ENCODE assay signal across 8 cellular contexts in genomic region chr4:139606600-139607301, GRCh38. TPM values are rescaled to one million over a fixed set of nuclear protein-coding genes. Genes with fewer than 3 reads are reported as not detected.
DNase-seq lines count a peak whose midpoint lies in the region; ATAC-seq, FAIRE-seq and TF ChIP-seq lines count a peak whose summit lies in the region.

No MANE protein-coding gene starts in this region.

- no peak overlapping the region for H3K9ac ChIP-seq in keratinocyte (ENCODE audit: control insufficient read depth, extremely low read depth, insufficient read depth, low read length)

- POLR2A ChIA-PET in HEK293T (lab: Yijun Ruan, JAX): interaction anchor here (1.1 to 2.5 kb wide), 9 partner anchors 10 to 50 kb away, joined by 3 to 12 read pairs (median 5); partner anchors contain the start of gene SETD7

- H3K9me1 ChIP-seq in keratinocyte (ENCODE audit: control insufficient read depth, extremely low read depth, insufficient read depth, low read length): no peaks in the 10 kb centered on the region

- H3K4me1 ChIP-seq in keratinocyte (ENCODE audit: control insufficient read depth, extremely low read depth, insufficient read depth, low read length) (peaks cover 7% of the 10 kb centered on the region), spleen (peaks cover 0 to 10% (median 6%) of the 10 kb centered on the region in 6 donors)

- H3K4me3 ChIP-seq in keratinocyte (ENCODE audit: control insufficient read depth in 2 of 3, extremely low read depth in 1 of 3, insufficient read depth in 2 of 3, low read depth in 1 of 3, low read length in 3 of 3): no peak overlapping the region
- peak overlapping the region in 2 of 8 donors; percentile 19 to 61 for H3K4me3 ChIP-seq in spleen

- TF ChIP-seq CTCF in keratinocyte (optimal IDR thresholded peaks at IDR 0.05 in 1 of 3, IDR thresholded peaks at IDR 0.05 in 1 of 3, conservative IDR thresholded peaks at IDR 0.05 in 1 of 3; ENCODE audit: extremely low read depth in 1 of 3, insufficient read depth in 2 of 3, low read length in 3 of 3) (peak in 2 of 3 experiments; percentile 2 to 12), GM20000 (IDR thresholded peaks at IDR 0.05; ENCODE audit: extremely low read depth, missing control alignments) (no peak), spleen (IDR thresholded peaks at IDR 0.05 in 8 of 11, conservative IDR thresholded peaks at IDR 0.05 in 3 of 11) (peak in 1 of 11 experiments; percentile 1)

- CTCF ChIA-PET in HEK293T (lab: Yijun Ruan, JAX): interaction anchor here (0.6 to 2.2 kb wide), 13 partner anchors 10 to 271 kb away, joined by 3 to 13 read pairs (median 4); no protein-coding TSS in a partner anchor

- H3K27me3 Mint-ChIP-seq in activated T-helper 2 cell treated with anti-CD3 and anti-CD28 coated beads, Interferon-gamma antibody, Interleukin-2, Interleukin-4, amounts not matched to agents 10 μg/mL and 5 μg/mL and 100 μg/mL, durations not matched to agents 14 hours and 24 hours and 36 hours (ENCODE audit: low read depth): peaks cover 16% of the 10 kb centered on the region

- DNase-seq in A172 (ENCODE audit: low spot score) (peak; percentile 58), HEK293T (ENCODE audit: extremely low spot score) (no peak), keratinocyte (ENCODE audit: low read depth, low spot score) (no peak), GM20000 (ENCODE audit: low spot score) (no peak), spleen (no peak), retina (no peak)
- DNase-seq in activated T-helper 2 cell treated with anti-CD3 and anti-CD28 coated beads, Interferon-gamma antibody, Interleukin-2, Interleukin-4, amounts not matched to agents 10 μg/mL and 5 μg/mL and 100 μg/mL, durations not matched to agents 14 hours and 24 hours and 36 hours (ENCODE audit: low spot score): no peak

- H3K9me3 ChIP-seq in keratinocyte (ENCODE audit: control insufficient read depth, low read depth, low read length) (no peaks in the 10 kb centered on the region), spleen (no peaks in the 10 kb centered on the region)

- intact Hi-C loops in activated T-helper 2 cell treated with anti-CD3 and anti-CD28 coated beads, Interferon-gamma antibody, Interleukin-2, Interleukin-4, amounts not matched to agents 10 μg/mL and 5 μg/mL and 100 μg/mL, durations not matched to agents 14 hours and 24 hours and 36 hours (cut with micrococcal nuclease): no loop called here
- intact Hi-C loops in spleen (cut with DNase I; ENCODE audit: low total_unique reads): no loop called here

- peaks cover 15% of the 10 kb centered on the region for H3K4me1 Mint-ChIP-seq in activated T-helper 2 cell treated with anti-CD3 and anti-CD28 coated beads, Interferon-gamma antibody, Interleukin-2, Interleukin-4, amounts not matched to agents 10 μg/mL and 5 μg/mL and 100 μg/mL, durations not matched to agents 14 hours and 24 hours and 36 hours (ENCODE audit: low read depth)

- H3K4me2 ChIP-seq in keratinocyte (ENCODE audit: control insufficient read depth, extremely low read depth, insufficient read depth, low read depth, low read length): no peak overlapping the region

- no peaks in the 10 kb centered on the region for H4K20me1 ChIP-seq in keratinocyte (ENCODE audit: control insufficient read depth, extremely low read depth, insufficient read depth, low read length)

- no peaks in the 10 kb centered on the region for H3K27me3 ChIP-seq in keratinocyte (ENCODE audit: control insufficient read depth, extremely low read depth, insufficient read depth, low read length)
- H3K27me3 ChIP-seq in spleen (replicated peaks in 1 of 7): no peaks in the 10 kb centered on the region

- peak overlapping the region; percentile 41 for H3K4me3 Mint-ChIP-seq in activated T-helper 2 cell treated with anti-CD3 and anti-CD28 coated beads, Interferon-gamma antibody, Interleukin-2, Interleukin-4, amounts not matched to agents 10 μg/mL and 5 μg/mL and 100 μg/mL, durations not matched to agents 14 hours and 24 hours and 36 hours (ENCODE audit: low read depth)

- H3K36me3 ChIP-seq in keratinocyte (ENCODE audit: control insufficient read depth in 2 of 2, extremely low read depth in 1 of 2, insufficient read depth in 2 of 2, low read length in 2 of 2): no peaks in the 10 kb centered on the region
- H3K36me3 ChIP-seq in spleen: no peaks in the 10 kb centered on the region

- H3K79me2 ChIP-seq in keratinocyte (ENCODE audit: control insufficient read depth, insufficient read depth, low read length): no peaks in the 10 kb centered on the region

- 31 to 44% (median 33%) methylated on average over 16 of the region's 16 CpGs for WGBS in spleen, 5 donors

- FAIRE-seq in keratinocyte (lab: Jason Lieb, UNC): no peak

- no peak for TF ChIP-seq POLR2A in spleen (IDR thresholded peaks at IDR 0.05)

- H3K9me3 Mint-ChIP-seq in activated T-helper 2 cell treated with anti-CD3 and anti-CD28 coated beads, Interferon-gamma antibody, Interleukin-2, Interleukin-4, amounts not matched to agents 10 μg/mL and 5 μg/mL and 100 μg/mL, durations not matched to agents 14 hours and 24 hours and 36 hours: peaks cover 10% of the 10 kb centered on the region

- no peak overlapping the region for H3K27ac Mint-ChIP-seq in activated T-helper 2 cell treated with anti-CD3 and anti-CD28 coated beads, Interferon-gamma antibody, Interleukin-2, Interleukin-4, amounts not matched to agents 10 μg/mL and 5 μg/mL and 100 μg/mL, durations not matched to agents 14 hours and 24 hours and 36 hours

- dilution Hi-C loops in keratinocyte (cut with MboI; ENCODE audit: extremely low pct_ligation_motif_present, low sequenced_read_pairs): no loop called here

- no peak for ATAC-seq in GM18909 (IDR thresholded peaks at IDR 0.05; ENCODE audit: poor library complexity, unreplicated experiment)

- H3K27ac ChIP-seq in keratinocyte (ENCODE audit: control insufficient read depth, insufficient read depth, low read length) (no peak overlapping the region), spleen (no peak overlapping the region)

- peaks cover 6% of the 10 kb centered on the region for H3K36me3 Mint-ChIP-seq in activated T-helper 2 cell treated with anti-CD3 and anti-CD28 coated beads, Interferon-gamma antibody, Interleukin-2, Interleukin-4, amounts not matched to agents 10 μg/mL and 5 μg/mL and 100 μg/mL, durations not matched to agents 14 hours and 24 hours and 36 hours (ENCODE audit: low read depth)

- no peak overlapping the region for H2AFZ ChIP-seq in keratinocyte (ENCODE audit: control insufficient read depth, low read length)

TF ChIP-seq in HEK293T, 16 proteins besides CTCF, POLR2A, EP300 and RAD21:
- TF ChIP-seq FOXK2 (IDR thresholded peaks at IDR 0.05): no peak
- no peak for TF ChIP-seq CTBP1 (IDR thresholded peaks at IDR 0.05; ENCODE audit: borderline replicate concordance)
- TF ChIP-seq L3MBTL2 (conservative IDR thresholded peaks at IDR 0.05): peak; percentile 71
- no peak for TF ChIP-seq TARDBP (IDR thresholded peaks at IDR 0.05)
- no peak for TF ChIP-seq FOXA1 (IDR thresholded peaks at IDR 0.05)
- no peak for TF ChIP-seq ELF4 (IDR thresholded peaks at IDR 0.05)
- no peak for TF ChIP-seq FOXM1 (IDR thresholded peaks at IDR 0.05; ENCODE audit: borderline replicate concordance)

RNA-seq across cellular contexts. Expression of gene SETD7, which starts 50.7 kb away (rescaled TPM):
- total RNA-seq in A172 (2014; rRNA removed; shearing (Covaris generic)): 38.0 and 42.1 TPM in 2 replicates
- total RNA-seq in activated T-helper 2 cell treated with anti-CD3 and anti-CD28 coated beads, Interferon-gamma antibody, Interleukin-2, Interleukin-4, amounts not matched to agents 10 μg/mL and 5 μg/mL and 100 μg/mL, durations not matched to agents 14 hours and 24 hours and 36 hours: 20.3 and 20.7 TPM in 2 replicates
- 14.2 to 18.8 TPM (median 15.8 TPM) in 3 replicates for polyA plus RNA-seq in keratinocyte
- polyA plus RNA-seq in keratinocyte (2011; ENCODE audit: low read depth): 18.6 TPM
- 18.3 and 27.8 TPM in 2 replicates for polyA plus RNA-seq in keratinocyte (2011; cell fraction: cytosol; rRNA removed)
- 18.4 and 20.6 TPM in 2 replicates for polyA plus RNA-seq in keratinocyte (2011; cell fraction: nucleus; rRNA removed)
- polyA plus RNA-seq in keratinocyte (2012; ENCODE audit: low replicate concordance): 24.4 TPM in 2 replicates
- polyA minus RNA-seq in keratinocyte: 30.1 to 35.8 TPM (median 35.1 TPM) in 3 replicates
- 25.7 TPM for polyA minus RNA-seq in keratinocyte (2011; cell fraction: cytosol; rRNA and poly(A)+ RNA removed)
- 17.6 and 35.6 TPM in 2 replicates for polyA minus RNA-seq in keratinocyte (2011; cell fraction: nucleus; rRNA and poly(A)+ RNA removed)
- total RNA-seq in spleen: 10 to 100 TPM; 25.5 to 45.4 (median 35.7) TPM
- polyA plus RNA-seq in spleen: 1 to 10 TPM; 5.0 to 9.4 (median 6.2) TPM

RNA-seq across cellular contexts. Expression of gene MGST2, which starts 58.9 kb away (rescaled TPM):
- total RNA-seq in A172 (2014; rRNA removed; shearing (Covaris generic)): 21.2 and 23.5 TPM in 2 replicates
- 29.5 and 32.5 TPM in 2 replicates for total RNA-seq in activated T-helper 2 cell treated with anti-CD3 and anti-CD28 coated beads, Interferon-gamma antibody, Interleukin-2, Interleukin-4, amounts not matched to agents 10 μg/mL and 5 μg/mL and 100 μg/mL, durations not matched to agents 14 hours and 24 hours and 36 hours
- polyA plus RNA-seq in keratinocyte: 42.9 to 57.6 TPM (median 43.7 TPM) in 3 replicates
- 24.6 TPM for polyA plus RNA-seq in keratinocyte (2011; ENCODE audit: low read depth)
- polyA plus RNA-seq in keratinocyte (2011; cell fraction: cytosol; rRNA removed): 34.6 and 53.1 TPM in 2 replicates
- polyA plus RNA-seq in keratinocyte (2011; cell fraction: nucleus; rRNA removed): 43.3 and 67.4 TPM in 2 replicates
- 36.2 and 44.2 TPM in 2 replicates for polyA plus RNA-seq in keratinocyte (2012; ENCODE audit: low replicate concordance)
- 3.9 to 21.6 TPM (median 12.9 TPM) in 3 replicates for polyA minus RNA-seq in keratinocyte
- 8.4 TPM for polyA minus RNA-seq in keratinocyte (2011; cell fraction: cytosol; rRNA and poly(A)+ RNA removed)
- polyA minus RNA-seq in keratinocyte (2011; cell fraction: nucleus; rRNA and poly(A)+ RNA removed): 10.0 and 10.2 TPM in 2 replicates
- 100 to 1,000 TPM in 1 of 7 donors, 10 to 100 TPM in 6; 41.5 to 114 (median 67.3) TPM for total RNA-seq in spleen
- 10 to 100 TPM; 26.9 to 54.1 (median 50.6) TPM for polyA plus RNA-seq in spleen
